ENCODE assay signal across 1 cellular context in the genomic region with DNA sequence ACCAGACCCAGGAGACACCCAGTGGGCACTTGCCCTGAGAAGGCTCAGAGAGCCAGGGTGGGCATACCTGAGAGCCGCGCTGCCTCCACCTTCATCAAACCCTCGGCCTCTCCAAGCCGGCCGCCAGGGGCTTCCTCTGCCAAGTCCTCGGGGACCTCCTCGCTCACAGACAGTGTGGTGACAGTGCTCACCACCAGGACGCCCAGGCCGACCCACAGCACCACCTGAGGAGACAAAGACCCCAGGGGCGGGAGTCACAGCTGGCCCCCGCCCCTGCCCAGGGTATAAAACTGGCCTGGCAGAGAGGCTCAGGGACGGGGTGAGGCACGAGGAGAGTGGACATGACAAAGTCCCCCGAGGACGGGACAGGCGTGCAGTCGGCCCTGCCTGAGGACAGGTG.
TF ChIP-seq lines count a peak whose summit lies in the region.

No MANE protein-coding gene starts in this region.

TF ChIP-seq in IMR-90, 13 proteins besides CTCF, POLR2A, EP300 and RAD21:
- no peak for TF ChIP-seq BHLHE40 (IDR thresholded peaks at IDR 0.05; ENCODE audit: low read depth, low read length)
- TF ChIP-seq, protein P1, sequence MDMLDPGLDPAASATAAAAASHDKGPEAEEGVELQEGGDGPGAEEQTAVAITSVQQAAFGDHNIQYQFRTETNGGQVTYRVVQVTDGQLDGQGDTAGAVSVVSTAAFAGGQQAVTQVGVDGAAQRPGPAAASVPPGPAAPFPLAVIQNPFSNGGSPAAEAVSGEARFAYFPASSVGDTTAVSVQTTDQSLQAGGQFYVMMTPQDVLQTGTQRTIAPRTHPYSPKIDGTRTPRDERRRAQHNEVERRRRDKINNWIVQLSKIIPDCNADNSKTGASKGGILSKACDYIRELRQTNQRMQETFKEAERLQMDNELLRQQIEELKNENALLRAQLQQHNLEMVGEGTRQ (IDR thresholded peaks at IDR 0.05; ENCODE audit: low read depth, low read length) = no peak
- TF ChIP-seq RFX5 (IDR thresholded peaks at IDR 0.05; ENCODE audit: low read depth, low read length) = no peak
- TF ChIP-seq NFE2L2 (IDR thresholded peaks at IDR 0.05; ENCODE audit: low read depth, low read length) = no peak
- TF ChIP-seq, protein P2, sequence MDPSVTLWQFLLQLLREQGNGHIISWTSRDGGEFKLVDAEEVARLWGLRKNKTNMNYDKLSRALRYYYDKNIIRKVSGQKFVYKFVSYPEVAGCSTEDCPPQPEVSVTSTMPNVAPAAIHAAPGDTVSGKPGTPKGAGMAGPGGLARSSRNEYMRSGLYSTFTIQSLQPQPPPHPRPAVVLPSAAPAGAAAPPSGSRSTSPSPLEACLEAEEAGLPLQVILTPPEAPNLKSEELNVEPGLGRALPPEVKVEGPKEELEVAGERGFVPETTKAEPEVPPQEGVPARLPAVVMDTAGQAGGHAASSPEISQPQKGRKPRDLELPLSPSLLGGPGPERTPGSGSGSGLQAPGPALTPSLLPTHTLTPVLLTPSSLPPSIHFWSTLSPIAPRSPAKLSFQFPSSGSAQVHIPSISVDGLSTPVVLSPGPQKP (IDR thresholded peaks at IDR 0.05; ENCODE audit: borderline replicate concordance, low read depth, low read length) = no peak
- TF ChIP-seq RCOR1 (IDR thresholded peaks at IDR 0.05; ENCODE audit: insufficient replicate concordance, low read length) = no peak
- no peak for TF ChIP-seq CHD1 (IDR thresholded peaks at IDR 0.05; ENCODE audit: low read depth, low read length)
- TF ChIP-seq SMC3 (IDR thresholded peaks at IDR 0.05; ENCODE audit: low read depth, low read length) = no peak
- no peak for TF ChIP-seq FOS (IDR thresholded peaks at IDR 0.05; ENCODE audit: low read depth, low read length)
- TF ChIP-seq MAZ (IDR thresholded peaks at IDR 0.05; ENCODE audit: borderline replicate concordance, low read depth, low read length) = no peak
- TF ChIP-seq MXI1 (IDR thresholded peaks at IDR 0.05; ENCODE audit: borderline replicate concordance, low read depth, low read length) = no peak
- TF ChIP-seq CEBPB (IDR thresholded peaks at IDR 0.05; ENCODE audit: low read depth, low read length) = no peak
- no peak for TF ChIP-seq MAFK (IDR thresholded peaks at IDR 0.05; ENCODE audit: low read depth, low read length)
